Comparison of ENCODE assay signal across 27 cellular contexts in genomic region chr7:158568974-158569857, GRCh38. TPM values are rescaled to one million over a fixed set of nuclear protein-coding genes. Genes with fewer than 3 reads are reported as not detected.
"Had no signal": no experiment of that assay in that cellular context is flagged by ENCODE, and none has a peak within 500 bp of the region (broad histone marks: within the 10 kb centered on the region; RNA-seq: fewer than 3 reads in every experiment).

No MANE protein-coding gene starts in this region.

- FAIRE-seq: TTC549 had no signal

- H3K36me3 Mint-ChIP-seq: activated CD4-positive, alpha-beta memory T cell treated with anti-CD3 and anti-CD28 coated beads for 36 hours; activated naive CD8-positive, alpha-beta T cell; T-cell had no signal

- H3K4me3 Mint-ChIP-seq: activated CD4-positive, alpha-beta memory T cell treated with anti-CD3 and anti-CD28 coated beads for 36 hours; activated CD4-positive, alpha-beta T cell treated with anti-CD3 and anti-CD28 coated beads, Interleukin-2, amount 10 ng/mL, durations not matched to agents 7 days and 5 days; activated naive CD4-positive, alpha-beta T cell treated with anti-CD3 and anti-CD28 coated beads for 36 hours; activated naive CD8-positive, alpha-beta T cell; activated T-cell treated with anti-CD3 and anti-CD28 coated beads, Interleukin-2, amount 50 U/mL, for 4 hours; T-cell had no signal

- H3K4me1 Mint-ChIP-seq: activated CD4-positive, alpha-beta T cell treated with anti-CD3 and anti-CD28 coated beads, Interleukin-2, amount 10 ng/mL, durations not matched to agents 7 days and 5 days; T-cell had no signal

- ATAC-seq: Panc1, Right ventricle myocardium inferior, T-cell had no signal

- H3K9ac ChIP-seq: KMS-11 had no signal

- DNase-seq: activated CD4-positive, alpha-beta memory T cell treated with anti-CD3 and anti-CD28 coated beads for 36 hours; activated CD4-positive, alpha-beta T cell treated with anti-CD3 and anti-CD28 coated beads, Interleukin-2, amount 10 ng/mL, durations not matched to agents 7 days and 5 days; activated CD4-positive, CD25-positive, alpha-beta regulatory T cell; activated CD8-positive, alpha-beta memory T cell treated with anti-CD3 and anti-CD28 coated beads for 24 hours; activated gamma-delta T cell; activated naive CD4-positive, alpha-beta T cell treated with anti-CD3 and anti-CD28 coated beads for 36 hours; activated T-cell treated with anti-CD3 and anti-CD28 coated beads, Interleukin-2, amount 50 U/mL, for 4 hours; brain microvascular endothelial cell; MM.1S; NCI-H1105; NCI-H1436 treated with DMSO at 0.1 percent for 48 hours; NCI-H187; NCI-H2081 treated with DMSO at 0.1 percent for 48 hours; NCI-H446 treated with DMSO at 0.1 percent for 48 hours; NCI-H524 treated with DMSO at 0.1 percent for 48 hours; NCI-H748 treated with DMSO at 0.1 percent for 48 hours; OCI-M1; RPMI8226; T-cell; T1000 had no signal

- H3K36me3 ChIP-seq: brain microvascular endothelial cell, cardiac muscle cell had no signal

- H3K4me2 ChIP-seq: KMS-11 had no signal

- H3K27ac Mint-ChIP-seq: activated CD4-positive, alpha-beta memory T cell treated with anti-CD3 and anti-CD28 coated beads for 36 hours; activated CD4-positive, alpha-beta T cell treated with anti-CD3 and anti-CD28 coated beads, Interleukin-2, amount 10 ng/mL, durations not matched to agents 7 days and 5 days; activated naive CD4-positive, alpha-beta T cell treated with anti-CD3 and anti-CD28 coated beads for 36 hours; activated naive CD8-positive, alpha-beta T cell; T-cell had no signal

- H3K27ac ChIP-seq: brain microvascular endothelial cell, cardiac muscle cell, KMS-11, SK-N-MC had no signal

- H3K4me3 ChIP-seq: cardiac muscle cell, SK-N-MC had no signal

- H3K9me3 Mint-ChIP-seq: activated CD4-positive, alpha-beta memory T cell treated with anti-CD3 and anti-CD28 coated beads for 36 hours; activated CD4-positive, alpha-beta T cell treated with anti-CD3 and anti-CD28 coated beads, Interleukin-2, amount 10 ng/mL, durations not matched to agents 7 days and 5 days; activated naive CD4-positive, alpha-beta T cell treated with anti-CD3 and anti-CD28 coated beads for 36 hours; activated T-cell treated with anti-CD3 and anti-CD28 coated beads, Interleukin-2, amount 50 U/mL, for 4 hours; T-cell had no signal

RNA-seq across cellular contexts. Expression of gene PTPRN2, which starts 18.4 kb away (rescaled TPM):
- total RNA-seq: cardiac muscle cell had no signal
